In the genomic region with DNA sequence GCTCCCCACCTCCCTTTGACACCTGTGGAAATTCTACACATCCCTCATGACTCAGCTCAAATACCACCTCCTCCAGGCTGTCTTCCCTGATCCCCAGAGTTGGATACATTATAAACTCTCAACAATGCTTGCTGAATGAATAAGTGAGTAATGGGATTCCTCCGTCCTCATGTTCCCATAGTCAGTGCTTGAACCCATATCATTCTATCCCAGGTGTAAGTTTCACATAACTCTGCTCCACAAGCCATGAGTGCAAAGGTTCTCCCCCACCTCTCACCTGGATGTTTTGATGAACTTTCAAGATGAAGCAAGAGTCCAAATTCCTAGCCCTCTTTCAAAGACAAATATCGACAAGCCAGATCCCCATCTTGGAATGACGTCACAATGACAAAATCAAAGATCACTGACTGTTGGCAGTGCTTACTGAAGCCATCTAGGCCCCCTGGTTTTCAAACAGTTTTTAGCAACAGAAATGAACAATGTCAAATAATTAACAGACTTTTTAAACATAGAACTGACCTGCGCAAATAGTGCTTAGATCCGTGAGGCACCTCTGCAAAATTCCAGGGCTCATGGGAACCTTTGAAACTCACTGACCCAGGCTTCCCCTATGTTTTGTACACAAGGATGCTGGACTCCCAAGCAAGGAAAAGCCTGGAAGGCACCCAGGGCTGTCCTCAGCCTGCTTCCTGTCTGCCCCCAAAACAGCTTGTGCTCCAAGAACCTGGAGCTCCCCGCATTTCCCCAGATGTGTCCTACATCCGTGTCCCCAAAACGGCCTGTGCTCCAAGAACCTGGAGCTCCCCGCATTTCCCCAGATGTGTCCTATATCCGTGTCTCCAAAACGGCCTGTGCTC, we compare ENCODE assay signal across 1 cellular context.
TF ChIP-seq lines count a peak whose summit lies in the region.

No MANE protein-coding gene starts in this region.

TF ChIP-seq in liver, 16 proteins besides CTCF, POLR2A, EP300 and RAD21 (continued from another document):
- TF ChIP-seq, protein P1, sequence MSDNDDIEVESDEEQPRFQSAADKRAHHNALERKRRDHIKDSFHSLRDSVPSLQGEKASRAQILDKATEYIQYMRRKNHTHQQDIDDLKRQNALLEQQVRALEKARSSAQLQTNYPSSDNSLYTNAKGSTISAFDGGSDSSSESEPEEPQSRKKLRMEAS (IDR thresholded peaks at IDR 0.05) = peak; percentile 99
- TF ChIP-seq, protein P2, sequence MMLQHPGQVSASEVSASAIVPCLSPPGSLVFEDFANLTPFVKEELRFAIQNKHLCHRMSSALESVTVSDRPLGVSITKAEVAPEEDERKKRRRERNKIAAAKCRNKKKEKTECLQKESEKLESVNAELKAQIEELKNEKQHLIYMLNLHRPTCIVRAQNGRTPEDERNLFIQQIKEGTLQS (IDR thresholded peaks at IDR 0.05) = peak; percentile 92
- TF ChIP-seq FOXA2 (IDR thresholded peaks at IDR 0.05) (peak; percentile 83), EGR1 (IDR thresholded peaks at IDR 0.05; ENCODE audit: low read depth in 2 of 2) (peak; percentile 29 to 93), YY1 (IDR thresholded peaks at IDR 0.05) (peak; percentile 95), RXRA (IDR thresholded peaks at IDR 0.05) (peak; percentile 96 to 99), FOXA1 (IDR thresholded peaks at IDR 0.05) (peak; percentile 56), SP1 (IDR thresholded peaks at IDR 0.05) (peak; percentile 98), GABPA (IDR thresholded peaks at IDR 0.05 in 1 of 2, conservative IDR thresholded peaks at IDR 0.05 in 1 of 2) (peak in 1 of 2 donors; percentile 75), TAF1 (conservative IDR thresholded peaks at IDR 0.05) (no peak), HNF4A (conservative IDR thresholded peaks at IDR 0.05) (peak; percentile 99), HNF4G (IDR thresholded peaks at IDR 0.05) (peak; percentile 97), JUND (IDR thresholded peaks at IDR 0.05) (peak; percentile 92 to 97)
- TF ChIP-seq, protein P3, sequence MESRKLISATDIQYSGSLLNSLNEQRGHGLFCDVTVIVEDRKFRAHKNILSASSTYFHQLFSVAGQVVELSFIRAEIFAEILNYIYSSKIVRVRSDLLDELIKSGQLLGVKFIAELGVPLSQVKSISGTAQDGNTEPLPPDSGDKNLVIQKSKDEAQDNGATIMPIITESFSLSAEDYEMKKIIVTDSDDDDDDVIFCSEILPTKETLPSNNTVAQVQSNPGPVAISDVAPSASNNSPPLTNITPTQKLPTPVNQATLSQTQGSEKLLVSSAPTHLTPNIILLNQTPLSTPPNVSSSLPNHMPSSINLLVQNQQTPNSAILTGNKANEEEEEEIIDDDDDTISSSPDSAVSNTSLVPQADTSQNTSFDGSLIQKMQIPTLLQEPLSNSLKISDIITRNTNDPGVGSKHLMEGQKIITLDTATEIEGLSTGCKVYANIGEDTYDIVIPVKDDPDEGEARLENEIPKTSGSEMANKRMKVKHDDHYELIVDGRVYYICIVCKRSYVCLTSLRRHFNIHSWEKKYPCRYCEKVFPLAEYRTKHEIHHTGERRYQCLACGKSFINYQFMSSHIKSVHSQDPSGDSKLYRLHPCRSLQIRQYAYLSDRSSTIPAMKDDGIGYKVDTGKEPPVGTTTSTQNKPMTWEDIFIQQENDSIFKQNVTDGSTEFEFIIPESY (IDR thresholded peaks at IDR 0.05) = peak; percentile 91
- TF ChIP-seq, protein P4, sequence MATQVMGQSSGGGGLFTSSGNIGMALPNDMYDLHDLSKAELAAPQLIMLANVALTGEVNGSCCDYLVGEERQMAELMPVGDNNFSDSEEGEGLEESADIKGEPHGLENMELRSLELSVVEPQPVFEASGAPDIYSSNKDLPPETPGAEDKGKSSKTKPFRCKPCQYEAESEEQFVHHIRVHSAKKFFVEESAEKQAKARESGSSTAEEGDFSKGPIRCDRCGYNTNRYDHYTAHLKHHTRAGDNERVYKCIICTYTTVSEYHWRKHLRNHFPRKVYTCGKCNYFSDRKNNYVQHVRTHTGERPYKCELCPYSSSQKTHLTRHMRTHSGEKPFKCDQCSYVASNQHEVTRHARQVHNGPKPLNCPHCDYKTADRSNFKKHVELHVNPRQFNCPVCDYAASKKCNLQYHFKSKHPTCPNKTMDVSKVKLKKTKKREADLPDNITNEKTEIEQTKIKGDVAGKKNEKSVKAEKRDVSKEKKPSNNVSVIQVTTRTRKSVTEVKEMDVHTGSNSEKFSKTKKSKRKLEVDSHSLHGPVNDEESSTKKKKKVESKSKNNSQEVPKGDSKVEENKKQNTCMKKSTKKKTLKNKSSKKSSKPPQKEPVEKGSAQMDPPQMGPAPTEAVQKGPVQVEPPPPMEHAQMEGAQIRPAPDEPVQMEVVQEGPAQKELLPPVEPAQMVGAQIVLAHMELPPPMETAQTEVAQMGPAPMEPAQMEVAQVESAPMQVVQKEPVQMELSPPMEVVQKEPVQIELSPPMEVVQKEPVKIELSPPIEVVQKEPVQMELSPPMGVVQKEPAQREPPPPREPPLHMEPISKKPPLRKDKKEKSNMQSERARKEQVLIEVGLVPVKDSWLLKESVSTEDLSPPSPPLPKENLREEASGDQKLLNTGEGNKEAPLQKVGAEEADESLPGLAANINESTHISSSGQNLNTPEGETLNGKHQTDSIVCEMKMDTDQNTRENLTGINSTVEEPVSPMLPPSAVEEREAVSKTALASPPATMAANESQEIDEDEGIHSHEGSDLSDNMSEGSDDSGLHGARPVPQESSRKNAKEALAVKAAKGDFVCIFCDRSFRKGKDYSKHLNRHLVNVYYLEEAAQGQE (IDR thresholded peaks at IDR 0.05) = peak; percentile 65
TF ChIP-seq in liver: peak in this region for 15.
